In genomic region chr7:102410123-102410522, GRCh38 we compare ENCODE assay signal across 1 cellular context.
TF ChIP-seq lines count a peak whose summit lies in the region.

No MANE protein-coding gene starts in this region.

TF ChIP-seq in GM12878, 131 proteins besides CTCF, POLR2A, EP300 and RAD21:
- TF ChIP-seq HDAC6 (IDR thresholded peaks at IDR 0.05; ENCODE audit: unreplicated experiment) = no peak
- no peak for TF ChIP-seq TARDBP (IDR thresholded peaks at IDR 0.05; ENCODE audit: borderline replicate concordance)
- no peak for TF ChIP-seq BCL3 (IDR thresholded peaks at IDR 0.05; ENCODE audit: borderline replicate concordance, insufficient read depth, low read depth, low read length, poor library complexity, severe bottlenecking)
- no peak for TF ChIP-seq FOXM1 (IDR thresholded peaks at IDR 0.05; ENCODE audit: low read depth, low read length)
- TF ChIP-seq CHD2 (IDR thresholded peaks at IDR 0.05; ENCODE audit: borderline replicate concordance, low read depth, low read length) = no peak
- no peak for TF ChIP-seq HCFC1 (IDR thresholded peaks at IDR 0.05; ENCODE audit: low read length)
- TF ChIP-seq TCF3 (IDR thresholded peaks at IDR 0.05; ENCODE audit: borderline replicate concordance, insufficient read depth, low read depth, low read length) = no peak
